14 cellular contexts compared by ENCODE assay signal in the genomic region with DNA sequence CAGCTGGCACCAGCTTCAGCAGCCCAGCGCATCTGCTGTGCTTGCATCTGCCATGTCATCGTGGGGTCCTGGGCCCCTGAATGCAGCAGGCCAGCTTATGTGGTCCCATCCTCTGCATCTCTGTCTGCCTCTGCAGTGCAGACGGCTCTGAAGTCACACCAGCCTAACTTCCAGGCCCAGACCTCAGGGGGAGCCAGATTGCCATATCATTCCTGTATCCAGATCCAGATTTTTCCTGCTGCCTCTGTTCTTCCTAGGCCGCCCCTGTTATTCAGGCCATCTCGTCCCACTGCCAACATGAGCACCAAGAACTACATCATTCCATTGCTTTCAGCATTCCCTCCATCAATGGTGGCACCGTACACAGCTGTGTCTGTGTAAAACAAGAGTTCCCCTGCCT.
A peak's percentile ranks its signal among the peaks of the same experiment; 100 is the strongest.
DNase-seq lines count a peak whose midpoint lies in the region; ATAC-seq and TF ChIP-seq lines count a peak whose summit lies in the region.
"Had no signal": no experiment of that assay in that cellular context is flagged by ENCODE, and none has a peak within 500 bp of the region (broad histone marks: within the 10 kb centered on the region; RNA-seq: fewer than 3 reads in every experiment).

No MANE protein-coding gene starts in this region.

- H4K8ac ChIP-seq in H9 (replicated peaks; ENCODE audit: insufficient read length, low read depth, low read length): no peak overlapping the region

- H3K9me3 ChIP-seq in H9 (ENCODE audit: control insufficient read depth, low read depth, low read length): no peaks in the 10 kb centered on the region
- H3K9me3 ChIP-seq in neural progenitor cell (ENCODE audit: low read depth): no peaks in the 10 kb centered on the region
- H3K9me3 ChIP-seq: BLaER1 treated with 17β-estradiol and CSF1 and Interleukin-3, amounts not matched to agents 10 nM and 100 nM had no signal

- no peak overlapping the region for H3K4me3 ChIP-seq in AG09309 (ENCODE audit: control insufficient read depth, low read depth, low read length)
- H3K4me3 ChIP-seq in choroid plexus epithelial cell (ENCODE audit: low read depth, low read length): no peak overlapping the region
- H3K4me3 ChIP-seq in neural progenitor cell: no peak overlapping the region
- H3K4me3 ChIP-seq: BLaER1 treated with 17β-estradiol and CSF1 and Interleukin-3, amounts not matched to agents 10 nM and 100 nM; GM12878 had no signal

- no peak overlapping the region for H3K18ac ChIP-seq in H9 (ENCODE audit: insufficient read length, low read depth, low read length)

- no peak overlapping the region for H3K27ac ChIP-seq in H9 (ENCODE audit: insufficient read length, low read depth, low read length)
- H3K27ac ChIP-seq in neural progenitor cell: no peak overlapping the region
- H3K27ac ChIP-seq: BLaER1 treated with 17β-estradiol and CSF1 and Interleukin-3, amounts not matched to agents 10 nM and 100 nM had no signal

- H4K20me1 ChIP-seq in H9 (ENCODE audit: control insufficient read depth, insufficient read depth, insufficient read length) (no peaks in the 10 kb centered on the region), neural progenitor cell (ENCODE audit: low read depth) (no peaks in the 10 kb centered on the region)
- H4K20me1 ChIP-seq: BLaER1 treated with 17β-estradiol and CSF1 and Interleukin-3, amounts not matched to agents 10 nM and 100 nM had no signal

- H2BK15ac ChIP-seq in H9 (ENCODE audit: low read depth, low read length): no peak overlapping the region

- no peak overlapping the region for H2BK20ac ChIP-seq in H9 (ENCODE audit: low read depth, low read length, poor library complexity, severe bottlenecking)

- no peak overlapping the region for H4K5ac ChIP-seq in H9 (ENCODE audit: insufficient read length, low read depth, low read length)

- no peaks in the 10 kb centered on the region for H3F3A ChIP-seq in neural progenitor cell (ENCODE audit: low read depth)

- H3K4me1 Mint-ChIP-seq in H9: no peaks in the 10 kb centered on the region
- no peaks in the 10 kb centered on the region for H3K4me1 Mint-ChIP-seq in neural progenitor cell
- H3K4me1 Mint-ChIP-seq in activated T-cell treated with anti-CD3 and anti-CD28 coated beads, Interleukin-2, amount 50 U/mL, for 24 hours (ENCODE audit: low read depth): no peaks in the 10 kb centered on the region
- H3K4me1 Mint-ChIP-seq: CD4-positive, CD25-positive, alpha-beta regulatory T cell had no signal

- H3K9ac ChIP-seq in H9 (ENCODE audit: extremely low read depth, insufficient read length, low read length): no peak overlapping the region
- no peak overlapping the region for H3K9ac ChIP-seq in neural progenitor cell
- H3K9ac ChIP-seq: BLaER1 treated with 17β-estradiol and CSF1 and Interleukin-3, amounts not matched to agents 10 nM and 100 nM had no signal

- no peak overlapping the region for H3K4me3 Mint-ChIP-seq in H9
- no peak overlapping the region for H3K4me3 Mint-ChIP-seq in neural progenitor cell
- H3K4me3 Mint-ChIP-seq in activated T-cell treated with anti-CD3 and anti-CD28 coated beads, Interleukin-2, amount 50 U/mL, for 24 hours: no peak overlapping the region
- H3K4me3 Mint-ChIP-seq: CD4-positive, CD25-positive, alpha-beta regulatory T cell had no signal

- ATAC-seq in HG03342 (IDR thresholded peaks at IDR 0.05; ENCODE audit: unreplicated experiment): no peak
- ATAC-seq: GM12878, HepG2 had no signal

- DNase-seq in AG09309 (ENCODE audit: low read depth) (no peak), H9 (no peak), choroid plexus epithelial cell (ENCODE audit: low read depth) (no peak), neural progenitor cell (ENCODE audit: low spot score) (no peak), dedifferentiated amniotic fluid mesenchymal stem cell (ENCODE audit: extremely low spot score) (no peak), GM10266 (ENCODE audit: extremely low spot score) (no peak)
- DNase-seq in activated T-cell treated with anti-CD3 and anti-CD28 coated beads, Interleukin-2, amount 50 U/mL, for 24 hours: no peak
- DNase-seq: 8988T; CD4-positive, CD25-positive, alpha-beta regulatory T cell; DMS53 had no signal

- TF ChIP-seq CTCF in AG09309 (IDR thresholded peaks at IDR 0.05; ENCODE audit: control insufficient read depth, insufficient read depth, low read depth, low read length, missing control alignments): peak; percentile 28
- peak; percentile 31; the same call in 2 of the 3 replicates for TF ChIP-seq CTCF in H9 (conservative IDR thresholded peaks at IDR 0.05)
- peak; percentile 29 for TF ChIP-seq CTCF in choroid plexus epithelial cell (conservative IDR thresholded peaks at IDR 0.05; ENCODE audit: low read depth, low read length)
- TF ChIP-seq CTCF in neural progenitor cell (IDR thresholded peaks at IDR 0.05): peak; percentile 11
- TF ChIP-seq CTCF in GM10266 (IDR thresholded peaks at IDR 0.05; ENCODE audit: control insufficient read depth, insufficient read depth, low read depth, missing control alignments): no peak

- no peaks in the 10 kb centered on the region for H3K36me3 ChIP-seq in neural progenitor cell
- H3K36me3 ChIP-seq: BLaER1 treated with 17β-estradiol and CSF1 and Interleukin-3, amounts not matched to agents 10 nM and 100 nM had no signal

- no peak overlapping the region for H2BK5ac ChIP-seq in H9 (ENCODE audit: insufficient read length, low read length)

- no peak overlapping the region for H2AK5ac ChIP-seq in H9 (ENCODE audit: insufficient read length, low read length)

- H3K4me2 ChIP-seq in H9 (ENCODE audit: insufficient read depth, insufficient read length, low read length) (no peak overlapping the region), neural progenitor cell (no peak overlapping the region)
- H3K4me2 ChIP-seq: BLaER1 treated with 17β-estradiol and CSF1 and Interleukin-3, amounts not matched to agents 10 nM and 100 nM had no signal

- H3K27ac Mint-ChIP-seq in H9: no peak overlapping the region
- H3K27ac Mint-ChIP-seq in neural progenitor cell: no peak overlapping the region
- no peak overlapping the region for H3K27ac Mint-ChIP-seq in activated T-cell treated with anti-CD3 and anti-CD28 coated beads, Interleukin-2, amount 50 U/mL, for 24 hours
- H3K27ac Mint-ChIP-seq: CD4-positive, CD25-positive, alpha-beta regulatory T cell had no signal

- no CpG with 5 or more reads among the region's 6 CpGs for WGBS in H9 (ENCODE audit: extremely low coverage, insufficient read length, low lambda C conversion rate)

- H3K23ac ChIP-seq in H9 (ENCODE audit: insufficient read length, low read depth, low read length): no peak overlapping the region

- no peak overlapping the region for H3T11ph ChIP-seq in H9 (ENCODE audit: low read length)

- H3K4ac ChIP-seq in H9 (ENCODE audit: low read depth, low read length): no peak overlapping the region

- no peaks in the 10 kb centered on the region for H3K4me1 ChIP-seq in H9 (ENCODE audit: insufficient read depth, low read length)
- H3K4me1 ChIP-seq in neural progenitor cell: no peaks in the 10 kb centered on the region

- H2AFZ ChIP-seq in H9 (ENCODE audit: low read length) (no peak overlapping the region), neural progenitor cell (replicated peaks) (no peak overlapping the region)

- no peak overlapping the region for H4K91ac ChIP-seq in H9 (ENCODE audit: insufficient read length, low read depth, low read length)

- H3K14ac ChIP-seq in H9 (ENCODE audit: insufficient read depth, low read length): no peak overlapping the region

- no peaks in the 10 kb centered on the region for H3K27me3 ChIP-seq in H9 (ENCODE audit: insufficient read depth, low read length)
- H3K27me3 ChIP-seq in neural progenitor cell: no peaks in the 10 kb centered on the region
- H3K27me3 ChIP-seq: BLaER1 treated with 17β-estradiol and CSF1 and Interleukin-3, amounts not matched to agents 10 nM and 100 nM had no signal

- H3K56ac ChIP-seq in H9 (ENCODE audit: insufficient read length, low read depth, low read length): no peak overlapping the region

- H2BK120ac ChIP-seq in H9 (ENCODE audit: low read depth, low read length, poor library complexity, severe bottlenecking): no peak overlapping the region

- H3K36me3 Mint-ChIP-seq in H9 (ENCODE audit: insufficient read depth in 1 of 3, low read depth in 3 of 3) (no peaks in the 10 kb centered on the region), neural progenitor cell (no peaks in the 10 kb centered on the region)
- H3K36me3 Mint-ChIP-seq in activated T-cell treated with anti-CD3 and anti-CD28 coated beads, Interleukin-2, amount 50 U/mL, for 24 hours (ENCODE audit: low read depth): no peaks in the 10 kb centered on the region
- H3K36me3 Mint-ChIP-seq: CD4-positive, CD25-positive, alpha-beta regulatory T cell had no signal

- H3K79me1 ChIP-seq in H9 (ENCODE audit: insufficient read depth, low read depth, low read length, poor library complexity, severe bottlenecking): no peaks in the 10 kb centered on the region

- no peaks in the 10 kb centered on the region for H3K23me2 ChIP-seq in H9 (ENCODE audit: insufficient read length, low read depth, low read length, poor library complexity, severe bottlenecking)

- no peak overlapping the region for H2BK12ac ChIP-seq in H9 (ENCODE audit: insufficient read length, low read depth, low read length)

- no peaks in the 10 kb centered on the region for H3K79me2 ChIP-seq in H9 (ENCODE audit: insufficient read depth, low read length)
- H3K79me2 ChIP-seq in neural progenitor cell (ENCODE audit: low read depth): no peaks in the 10 kb centered on the region

- H3K9me3 Mint-ChIP-seq in H9 (no peaks in the 10 kb centered on the region), neural progenitor cell (no peaks in the 10 kb centered on the region)
- H3K9me3 Mint-ChIP-seq in activated T-cell treated with anti-CD3 and anti-CD28 coated beads, Interleukin-2, amount 50 U/mL, for 24 hours: no peaks in the 10 kb centered on the region

- H3K27me3 Mint-ChIP-seq in H9 (ENCODE audit: low read depth) (no peaks in the 10 kb centered on the region), neural progenitor cell (ENCODE audit: insufficient read depth, low read depth) (peaks cover 9% of the 10 kb centered on the region)
- no peaks in the 10 kb centered on the region for H3K27me3 Mint-ChIP-seq in activated T-cell treated with anti-CD3 and anti-CD28 coated beads, Interleukin-2, amount 50 U/mL, for 24 hours
- H3K27me3 Mint-ChIP-seq: CD4-positive, CD25-positive, alpha-beta regulatory T cell had no signal
